8 cellular contexts compared by ENCODE assay signal in the genomic region with DNA sequence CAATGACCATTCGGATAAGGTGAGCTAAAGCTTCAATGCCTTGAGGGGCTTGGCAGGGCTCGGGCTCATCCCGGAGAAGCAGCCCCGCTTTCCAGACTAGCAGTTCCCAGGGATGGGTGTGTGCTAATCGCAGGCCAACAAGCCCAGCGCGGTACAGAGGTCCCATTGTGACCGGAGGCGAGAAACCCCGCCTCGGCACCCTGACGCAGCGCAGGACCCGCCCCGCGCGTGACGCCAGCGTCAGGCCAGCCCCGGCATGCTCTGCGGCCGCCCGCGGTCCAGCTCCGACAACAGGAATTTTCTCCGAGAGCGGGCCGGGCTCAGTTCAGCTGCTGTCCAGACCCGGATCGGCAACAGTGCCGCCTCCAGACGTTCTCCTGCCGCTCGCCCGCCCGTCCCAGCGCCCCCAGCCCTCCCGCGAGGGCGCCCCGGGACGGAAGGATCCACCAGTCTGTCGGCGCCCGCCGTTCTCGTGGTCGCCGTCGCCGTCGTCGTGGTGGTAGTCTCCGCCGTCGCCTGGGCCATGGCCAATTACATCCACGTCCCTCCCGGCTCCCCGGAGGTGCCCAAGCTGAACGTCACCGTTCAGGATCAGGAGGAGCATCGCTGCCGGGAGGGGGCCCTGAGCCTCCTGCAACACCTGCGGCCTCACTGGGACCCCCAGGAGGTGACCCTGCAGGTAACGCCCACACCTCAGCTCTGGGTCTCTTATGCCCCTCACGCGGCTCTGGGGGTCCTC. TPM values are rescaled to one million over a fixed set of nuclear protein-coding genes. Genes with fewer than 3 reads are reported as not detected.
DNase-seq lines count a peak whose midpoint lies in the region; ATAC-seq, FAIRE-seq and TF ChIP-seq lines count a peak whose summit lies in the region.

A gene with protein sequence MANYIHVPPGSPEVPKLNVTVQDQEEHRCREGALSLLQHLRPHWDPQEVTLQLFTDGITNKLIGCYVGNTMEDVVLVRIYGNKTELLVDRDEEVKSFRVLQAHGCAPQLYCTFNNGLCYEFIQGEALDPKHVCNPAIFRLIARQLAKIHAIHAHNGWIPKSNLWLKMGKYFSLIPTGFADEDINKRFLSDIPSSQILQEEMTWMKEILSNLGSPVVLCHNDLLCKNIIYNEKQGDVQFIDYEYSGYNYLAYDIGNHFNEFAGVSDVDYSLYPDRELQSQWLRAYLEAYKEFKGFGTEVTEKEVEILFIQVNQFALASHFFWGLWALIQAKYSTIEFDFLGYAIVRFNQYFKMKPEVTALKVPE (plus strand): TSS at position 264 of the 739 bp plus-strand sequence. CDS start 260 bp downstream, at position 524.

- peaks cover 13% of the 10 kb centered on the region for H3K4me1 ChIP-seq in keratinocyte (ENCODE audit: control insufficient read depth, extremely low read depth, insufficient read depth, low read length)

- no peaks in the 10 kb centered on the region for H3K9me1 ChIP-seq in keratinocyte (ENCODE audit: control insufficient read depth, extremely low read depth, insufficient read depth, low read length)

- no peaks in the 10 kb centered on the region for H3K36me3 ChIP-seq in keratinocyte (ENCODE audit: control insufficient read depth in 2 of 2, extremely low read depth in 1 of 2, insufficient read depth in 2 of 2, low read length in 2 of 2)

- no peaks in the 10 kb centered on the region for H4K20me1 ChIP-seq in keratinocyte (ENCODE audit: control insufficient read depth, extremely low read depth, insufficient read depth, low read length)

- peak within 1 kb of the TSS; percentile 93 for H3K4me2 ChIP-seq in keratinocyte (ENCODE audit: control insufficient read depth, extremely low read depth, insufficient read depth, low read depth, low read length)

- peak within 1 kb of the TSS; percentile 92 for H2AFZ ChIP-seq in keratinocyte (ENCODE audit: control insufficient read depth, low read length)

- H3K4me3 ChIP-seq in AG04450 (ENCODE audit: low read depth, low read length) (peak within 1 kb of the TSS; percentile 92), keratinocyte (ENCODE audit: control insufficient read depth in 2 of 3, extremely low read depth in 1 of 3, insufficient read depth in 2 of 3, low read depth in 1 of 3, low read length in 3 of 3) (peak within 1 kb of the TSS; percentile 74 to 91 (median 77))

- ATAC-seq in GM18873 (IDR thresholded peaks at IDR 0.05; ENCODE audit: low FRiP score, unreplicated experiment): peak; percentile 94
- peak; percentile 98 for ATAC-seq in HG03139 (IDR thresholded peaks at IDR 0.05; ENCODE audit: unreplicated experiment)
- ATAC-seq in activated CD4-positive, CD25-positive, alpha-beta regulatory T cell treated with anti-CD3 and anti-CD28 coated beads, Interleukin-2, amount 50 U/mL, for 24 hours: peak; percentile 97 to 98

- CTCF ChIA-PET in AG04450 (lab: Charles Lee): interaction anchor here (0.6 to 1.7 kb wide), 5 partner anchors 8 to 283 kb away, joined by 3 to 5 read pairs (median 4); partner anchors contain the start of gene C2CD5

- H3K27me3 ChIP-seq in AG04450 (ENCODE audit: control insufficient read depth, insufficient read depth, low read length) (no peaks in the 10 kb centered on the region), keratinocyte (ENCODE audit: control insufficient read depth, extremely low read depth, insufficient read depth, low read length) (no peaks in the 10 kb centered on the region)

- H3K9me3 ChIP-seq in AG04450 (ENCODE audit: control insufficient read depth, insufficient read depth, low read length) (no peaks in the 10 kb centered on the region), keratinocyte (ENCODE audit: control insufficient read depth, low read depth, low read length) (no peaks in the 10 kb centered on the region)

- H3K9ac ChIP-seq in keratinocyte (ENCODE audit: control insufficient read depth, extremely low read depth, insufficient read depth, low read length): peak within 1 kb of the TSS; percentile 93

- TF ChIP-seq CTCF in AG04450 (IDR thresholded peaks at IDR 0.05; ENCODE audit: low read depth, low read length) (no peak), keratinocyte (optimal IDR thresholded peaks at IDR 0.05 in 1 of 3, IDR thresholded peaks at IDR 0.05 in 1 of 3, conservative IDR thresholded peaks at IDR 0.05 in 1 of 3; ENCODE audit: extremely low read depth in 1 of 3, insufficient read depth in 2 of 3, low read length in 3 of 3) (no peak)

- H3K27ac ChIP-seq in AG04450 (ENCODE audit: low read depth, low read length): peak within 1 kb of the TSS; percentile 90
- peak within 1 kb of the TSS; percentile 85 for H3K27ac ChIP-seq in keratinocyte (ENCODE audit: control insufficient read depth, insufficient read depth, low read length)

- peak; percentile 70 for DNase-seq in AG04450 (ENCODE audit: low read depth, low spot score)
- DNase-seq in NCI-H2227 (lab: John Stamatoyannopoulos, UW; ENCODE audit: unreplicated experiment): peak; percentile 91
- peak; percentile 89 for DNase-seq in cerebellar cortex (ENCODE audit: low spot score)
- DNase-seq in keratinocyte (ENCODE audit: low read depth, low spot score): peak; percentile 71
- DNase-seq in stimulated activated CD4-positive, alpha-beta T cell treated with anti-CD3 and anti-CD28 coated beads, Interleukin-15, amount 100 ng/mL, for 1 hour (ENCODE audit: low read depth in 1 of 2, low spot score in 1 of 2): peak; percentile 61 to 79

- peak; percentile 20 for FAIRE-seq in keratinocyte (lab: Jason Lieb, UNC)

- peaks cover 48% of the 10 kb centered on the region for H3K79me2 ChIP-seq in keratinocyte (ENCODE audit: control insufficient read depth, insufficient read depth, low read length)

- dilution Hi-C loops in keratinocyte (cut with MboI; ENCODE audit: extremely low pct_ligation_motif_present, low sequenced_read_pairs): loop anchor here (25.0 kb wide), 1 partner anchor 138 kb away; no protein-coding TSS in a partner anchor

- POLR2A ChIA-PET in AG04450 (lab: Yijun Ruan, JAX): interaction anchor here (0.7 to 1.7 kb wide), 3 partner anchors 81 to 1187 kb away, joined by 3 to 23 read pairs (median 11); partner anchors contain the start of gene C2CD5

RNA-seq across cellular contexts. Expression of the gene that starts here (rescaled TPM):
- polyA plus RNA-seq in AG04450 (2011; rRNA removed): 17.2 and 22.8 TPM in 2 replicates
- 46.0 and 66.7 TPM in 2 replicates for polyA minus RNA-seq in AG04450 (2011; rRNA and poly(A)+ RNA removed)
- 12.0 to 20.3 TPM (median 14.0 TPM) in 3 replicates for polyA plus RNA-seq in keratinocyte
- polyA plus RNA-seq in keratinocyte (2011; ENCODE audit: low read depth): 17.3 TPM
- polyA plus RNA-seq in keratinocyte (2011; cell fraction: cytosol; rRNA removed): 4.1 and 9.8 TPM in 2 replicates
- 31.3 and 45.7 TPM in 2 replicates for polyA plus RNA-seq in keratinocyte (2011; cell fraction: nucleus; rRNA removed)
- polyA plus RNA-seq in keratinocyte (2012; ENCODE audit: low replicate concordance): 15.0 and 16.5 TPM in 2 replicates
- 11.3 to 58.0 TPM (median 37.4 TPM) in 3 replicates for polyA minus RNA-seq in keratinocyte
- 15.3 TPM for polyA minus RNA-seq in keratinocyte (2011; cell fraction: cytosol; rRNA and poly(A)+ RNA removed)
- polyA minus RNA-seq in keratinocyte (2011; cell fraction: nucleus; rRNA and poly(A)+ RNA removed): 113 and 121 TPM in 2 replicates

Comparison
In these comparisons a context has a peak if more than half of its experiments do, and no peak if none do; other contexts are left out.
1. Peak in every context shown above with its lines: DNase-seq, ATAC-seq, H3K4me3 ChIP-seq and H3K27ac ChIP-seq.